19 cellular contexts compared by ENCODE assay signal in the genomic region with DNA sequence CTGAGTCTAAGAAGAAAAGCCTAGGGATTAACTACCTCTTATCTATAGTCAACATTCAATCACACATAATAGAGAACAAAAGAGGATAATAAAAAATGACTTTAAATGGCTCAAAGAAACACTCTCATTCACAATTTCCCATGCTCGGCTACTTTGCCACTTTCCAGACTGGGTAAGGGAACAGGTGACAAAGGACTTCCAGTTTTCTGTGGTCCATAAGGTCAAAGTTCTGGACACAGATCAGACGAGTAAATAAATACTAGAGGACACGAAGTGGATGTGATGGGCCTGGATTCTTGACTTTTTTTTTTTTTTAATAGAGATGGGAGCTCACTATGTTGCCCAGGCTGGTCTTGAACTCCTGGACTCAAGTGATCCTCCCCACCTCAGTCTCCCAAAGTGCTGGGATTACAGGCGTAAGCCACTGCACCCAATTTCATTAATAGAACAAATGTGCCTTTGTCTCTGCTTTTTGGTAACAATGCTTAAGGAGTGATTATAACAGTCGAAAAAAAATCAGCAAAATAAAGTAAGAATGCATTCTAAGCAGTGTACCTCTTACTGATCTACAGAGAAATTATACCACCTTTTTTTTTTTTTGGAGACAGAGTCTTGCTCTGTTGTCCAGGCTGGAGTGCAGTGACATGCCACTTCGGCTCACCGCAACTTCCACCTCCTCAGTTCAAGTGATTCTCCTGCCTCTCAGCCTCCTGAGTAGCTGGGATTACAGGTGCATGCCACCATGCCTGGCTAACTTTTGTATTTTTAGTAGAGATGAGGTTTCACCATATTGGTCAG.
DNase-seq lines count a peak whose midpoint lies in the region; ATAC-seq, FAIRE-seq and TF ChIP-seq lines count a peak whose summit lies in the region.
"Had no signal": no experiment of that assay in that cellular context is flagged by ENCODE, and none has a peak within 500 bp of the region (broad histone marks: within the 10 kb centered on the region; RNA-seq: fewer than 3 reads in every experiment).

No MANE protein-coding gene starts in this region.

- H3K4me1 Mint-ChIP-seq in activated naive CD4-positive, alpha-beta T cell treated with anti-CD3 and anti-CD28 coated beads, Interleukin-2, amount 10 ng/mL, durations not matched to agents 7 days and 5 days = peaks cover 24% of the 10 kb centered on the region
- H3K4me1 Mint-ChIP-seq: H9 had no signal

- H3K9me3 ChIP-seq in HCT116 (ENCODE audit: control insufficient read depth in 1 of 2, insufficient read depth in 1 of 2, low read depth in 1 of 2, low read length in 2 of 2) (no peaks in the 10 kb centered on the region), HepG2 (ENCODE audit: low read length) (no peaks in the 10 kb centered on the region)
- H3K9me3 ChIP-seq: SJCRH30 had no signal

- no peak for TF ChIP-seq RAD21 in HCT116 (IDR thresholded peaks at IDR 0.05; ENCODE audit: low read depth)
- no peak for TF ChIP-seq RAD21 in HepG2 (CRISPR knock-in tag; IDR thresholded peaks at IDR 0.05)

- CTCF ChIA-PET in activated naive CD4-positive, alpha-beta T cell treated with anti-CD3 and anti-CD28 coated beads, Interleukin-2, amount 10 ng/mL, durations not matched to agents 7 days and 5 days (lab: Charles Lee) = no interaction called here
- CTCF ChIA-PET in HCT116 (lab: Charles Lee) (no interaction called here), HepG2 (lab: Yijun Ruan, JAX; ENCODE audit: low intra/inter-chr PET ratio, low total read pairs) (no interaction called here)

- no peak for DNase-seq in activated naive CD4-positive, alpha-beta T cell treated with anti-CD3 and anti-CD28 coated beads, Interleukin-2, amount 50 U/mL, for 72 hours (ENCODE audit: low spot score in 2 of 2)
- DNase-seq in activated naive CD4-positive, alpha-beta T cell treated with anti-CD3 and anti-CD28 coated beads, Interleukin-2, amount 10 ng/mL, durations not matched to agents 7 days and 5 days = no peak
- DNase-seq in HCT116 (ENCODE audit: low read depth, low spot score) (no peak), HepG2 (ENCODE audit: low spot score) (peak; percentile 74), D721Med (ENCODE audit: insufficient read length, low spot score) (no peak), occipital lobe (lab: John Stamatoyannopoulos, UW) (no peak)
- DNase-seq: CD4-positive, alpha-beta memory T cell; EL; H9; MV-4-11; NCI-H1417 treated with DMSO at 0.1 percent for 48 hours; NCI-H2029; NCI-H524; SJCRH30; SW 1271 had no signal

- no peaks in the 10 kb centered on the region for H3K4me1 ChIP-seq in HCT116 (ENCODE audit: control insufficient read depth in 1 of 2, insufficient read depth in 2 of 2, low read length in 2 of 2)
- H3K4me1 ChIP-seq in HepG2 (ENCODE audit: insufficient read depth, low read length) = peaks cover 30% of the 10 kb centered on the region
- H3K4me1 ChIP-seq: SJCRH30 had no signal

- H3K9ac ChIP-seq in HCT116 (ENCODE audit: low read length) (no peak overlapping the region), HepG2 (ENCODE audit: insufficient read depth, low read depth, low read length) (no peak overlapping the region)

- H3K79me2 ChIP-seq in HCT116 (ENCODE audit: insufficient read depth, low read length) (peaks cover 27% of the 10 kb centered on the region), HepG2 (ENCODE audit: insufficient read depth, low read length) (no peaks in the 10 kb centered on the region)

- FAIRE-seq in HepG2 (lab: Jason Lieb, UNC) = no peak
- no peak for FAIRE-seq in D721Med (lab: Jason Lieb, UNC)
- FAIRE-seq: HTR-8/SVneo had no signal

- no peak overlapping the region for H3K27ac ChIP-seq in HCT116 (ENCODE audit: low read depth, low read length)
- peak overlapping the region; percentile 33 for H3K27ac ChIP-seq in HepG2 (ENCODE audit: extremely low read length, insufficient read depth, low read length)
- H3K27ac ChIP-seq: RWPE1, SJCRH30 had no signal

- peaks cover 25 to 37% of the 10 kb centered on the region in 2 donors for H3K36me3 Mint-ChIP-seq in activated naive CD4-positive, alpha-beta T cell treated with anti-CD3 and anti-CD28 coated beads, Interleukin-2, amount 50 U/mL, for 72 hours
- H3K36me3 Mint-ChIP-seq in activated naive CD4-positive, alpha-beta T cell treated with anti-CD3 and anti-CD28 coated beads, Interleukin-2, amount 10 ng/mL, durations not matched to agents 7 days and 5 days = peaks cover 69% of the 10 kb centered on the region

- peaks cover 25 to 34% of the 10 kb centered on the region in 2 experiments for H3K36me3 ChIP-seq in HCT116 (ENCODE audit: control insufficient read depth in 1 of 2, insufficient read depth in 2 of 2, low read length in 2 of 2)
- peaks cover 8 to 50% of the 10 kb centered on the region in 2 experiments for H3K36me3 ChIP-seq in HepG2 (replicated peaks in 1 of 2; ENCODE audit: control insufficient read depth in 1 of 2, insufficient read depth in 2 of 2, low read length in 2 of 2)

- no peaks in the 10 kb centered on the region for H4K20me1 ChIP-seq in HCT116 (ENCODE audit: insufficient read depth)
- no peaks in the 10 kb centered on the region for H4K20me1 ChIP-seq in HepG2 (ENCODE audit: insufficient read depth, low read length)

- BruUV-seq in HCT116 (replicated peaks; lab: Mats Ljungman, UMichigan) = TSS peak; percentile 7
- BruUV-seq in HepG2 (replicated peaks; lab: Mats Ljungman, UMichigan) = no TSS peak

- H3K9me2 ChIP-seq in HCT116 (ENCODE audit: insufficient read depth) = no peaks in the 10 kb centered on the region

- intact Hi-C loops in HCT116 (cut with micrococcal nuclease) (no loop called here), HepG2 (cut with micrococcal nuclease; ENCODE audit: unreplicated experiment) (loop anchor here (1.0 to 10.0 kb wide), 3 partner anchors 10 to 134 kb away; no protein-coding TSS in a partner anchor)

- no peak overlapping the region for H2AFZ ChIP-seq in HCT116 (ENCODE audit: low read depth, low read length, poor library complexity, severe bottlenecking)
- H2AFZ ChIP-seq in HepG2 (ENCODE audit: low read length) = no peak overlapping the region

- POLR2A ChIA-PET in HCT116 (lab: Charles Lee) (no interaction called here), HepG2 (lab: Yijun Ruan, JAX) (interaction anchor here (0.8 kb wide), 1 partner anchor 13 kb away, joined by 4 read pairs; no protein-coding TSS in a partner anchor)

- H3K4me2 ChIP-seq in HCT116 (ENCODE audit: low read length) (no peak overlapping the region), HepG2 (ENCODE audit: low read depth, low read length) (no peak overlapping the region; the same call in 1 of the 2 replicates)

- TF ChIP-seq CTCF in HCT116 (IDR thresholded peaks at IDR 0.05 in 2 of 3, conservative IDR thresholded peaks at IDR 0.05 in 1 of 3; ENCODE audit: borderline replicate concordance in 1 of 3, insufficient read depth in 1 of 3, low read depth in 2 of 3, low read length in 2 of 3) (no peak), HepG2 (CRISPR knock-in tag; IDR thresholded peaks at IDR 0.05) (no peak), D721Med (IDR thresholded peaks at IDR 0.05; ENCODE audit: insufficient read depth, missing control alignments) (no peak)

- H3K4me3 ChIP-seq in HCT116 (replicated peaks in 1 of 2; ENCODE audit: low read depth in 1 of 2, low read length in 2 of 2) (no peak overlapping the region), HepG2 (replicated peaks in 1 of 3; ENCODE audit: insufficient read depth in 1 of 3, low read depth in 2 of 3, low read length in 3 of 3) (no peak overlapping the region)
- H3K4me3 ChIP-seq: SJCRH30 had no signal

- no peaks in the 10 kb centered on the region for H3K27me3 ChIP-seq in HCT116 (ENCODE audit: insufficient read depth, low read length)
- H3K27me3 ChIP-seq in HepG2 (ENCODE audit: control insufficient read depth in 1 of 2, insufficient read depth in 2 of 2, low read length in 2 of 2) = no peaks in the 10 kb centered on the region
- H3K27me3 ChIP-seq: SJCRH30 had no signal

- no peak for ATAC-seq in activated naive CD4-positive, alpha-beta T cell treated with anti-CD3 and anti-CD28 coated beads, Interleukin-2, amount 50 U/mL, for 72 hours
- no peak for ATAC-seq in HCT116
- peak; percentile 77 for ATAC-seq in HepG2
- no peak for ATAC-seq in HG03108 (IDR thresholded peaks at IDR 0.05; ENCODE audit: unreplicated experiment)
- no peak for ATAC-seq in GM18907 (IDR thresholded peaks at IDR 0.05; ENCODE audit: unreplicated experiment)

- in situ Hi-C loops in HepG2 (cut with HindIII; ENCODE audit: extremely low pct_ligation_motif_present, low pct_unique_long_range_greater_than_20kb) = no loop called here

- H3K9me3 Mint-ChIP-seq in activated naive CD4-positive, alpha-beta T cell treated with anti-CD3 and anti-CD28 coated beads, Interleukin-2, amount 50 U/mL, for 72 hours = no peaks in the 10 kb centered on the region
- no peaks in the 10 kb centered on the region for H3K9me3 Mint-ChIP-seq in activated naive CD4-positive, alpha-beta T cell treated with anti-CD3 and anti-CD28 coated beads, Interleukin-2, amount 10 ng/mL, durations not matched to agents 7 days and 5 days
- H3K9me3 Mint-ChIP-seq: CD4-positive, alpha-beta memory T cell had no signal

- peak overlapping the region; percentile 22 to 51 for H3K27ac Mint-ChIP-seq in activated naive CD4-positive, alpha-beta T cell treated with anti-CD3 and anti-CD28 coated beads, Interleukin-2, amount 50 U/mL, for 72 hours
- H3K27ac Mint-ChIP-seq in activated naive CD4-positive, alpha-beta T cell treated with anti-CD3 and anti-CD28 coated beads, Interleukin-2, amount 10 ng/mL, durations not matched to agents 7 days and 5 days = no peak overlapping the region
- H3K27ac Mint-ChIP-seq: H9 had no signal

- no peak overlapping the region for H3K4me3 Mint-ChIP-seq in activated naive CD4-positive, alpha-beta T cell treated with anti-CD3 and anti-CD28 coated beads, Interleukin-2, amount 10 ng/mL, durations not matched to agents 7 days and 5 days
- H3K4me3 Mint-ChIP-seq: H9 had no signal

- no peak for TF ChIP-seq POLR2A in HCT116 (IDR thresholded peaks at IDR 0.05; ENCODE audit: borderline replicate concordance, extremely low read depth, insufficient read depth, insufficient read length)
- TF ChIP-seq POLR2A in HepG2 (IDR thresholded peaks at IDR 0.05; ENCODE audit: insufficient read depth in 1 of 2, low read depth in 2 of 2, low read length in 2 of 2) = no peak

- H3K27me3 Mint-ChIP-seq in activated naive CD4-positive, alpha-beta T cell treated with anti-CD3 and anti-CD28 coated beads, Interleukin-2, amount 10 ng/mL, durations not matched to agents 7 days and 5 days = no peaks in the 10 kb centered on the region
- H3K27me3 Mint-ChIP-seq: CD4-positive, alpha-beta memory T cell had no signal

- WGBS in HepG2 (ENCODE audit: low lambda C conversion rate) = 62% methylated on average over 7 of the region's 7 CpGs

- TF ChIP-seq EP300 in HepG2 (IDR thresholded peaks at IDR 0.05; ENCODE audit: low read depth in 2 of 2, low read length in 2 of 2) = no peak
- TF ChIP-seq EP300 in HepG2 (CRISPR knock-in tag; IDR thresholded peaks at IDR 0.05; ENCODE audit: borderline replicate concordance) = no peak

- RAD21 ChIA-PET in HCT116 (lab: Charles Lee; ENCODE audit: low non-redundant PET in 1 of 2, low total read pairs in 2 of 2, uncharacterized antibody in 2 of 2, unreplicated experiment in 2 of 2) = no interaction called here

TF ChIP-seq in HCT116, 20 proteins besides CTCF, POLR2A, EP300 and RAD21 (continues in another document):
- TF ChIP-seq SRF (IDR thresholded peaks at IDR 0.05; ENCODE audit: low read depth) (no peak), ELF1 (IDR thresholded peaks at IDR 0.05; ENCODE audit: borderline replicate concordance, low read depth) (no peak)

TF ChIP-seq in HepG2, 621 proteins besides CTCF, POLR2A, EP300 and RAD21 (continues in another document):
- TF ChIP-seq BCL6 (CRISPR knock-in tag; IDR thresholded peaks at IDR 0.05) = peak; percentile 53; the same call in 1 of the 2 replicates
